1 cellular context compared by ENCODE assay signal in the genomic region with DNA sequence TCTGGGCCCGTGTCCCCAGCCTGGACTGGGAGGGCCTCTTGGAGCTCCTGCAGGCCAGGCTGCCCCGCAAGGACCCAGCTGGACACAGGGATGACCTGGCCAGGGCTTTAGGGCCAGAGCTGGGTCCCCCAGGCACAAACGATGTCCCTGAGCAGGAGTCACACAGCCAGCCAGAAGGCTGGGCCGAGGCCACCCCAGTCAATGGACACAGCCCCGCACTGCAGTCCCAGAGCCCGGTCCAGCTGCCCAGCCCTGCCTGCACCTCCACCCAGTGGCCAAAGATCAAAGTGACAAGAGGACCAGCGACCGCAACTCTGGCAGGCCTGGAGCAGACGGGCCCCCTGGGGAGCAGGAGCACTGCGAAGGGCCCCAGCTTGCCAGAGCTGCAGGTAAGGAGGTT.
TF ChIP-seq lines count a peak whose summit lies in the region.

No MANE protein-coding gene starts in this region.

TF ChIP-seq in HepG2, 621 proteins besides CTCF, POLR2A, EP300 and RAD21 (continues in another document):
- TF ChIP-seq UBTF (CRISPR knock-in tag; IDR thresholded peaks at IDR 0.05) (peak; percentile 81), CREB3 (CRISPR knock-in tag; IDR thresholded peaks at IDR 0.05) (0 out of 2 replicates have a peak, but pooled peaks have one; percentile 74), CBFB (CRISPR knock-in tag; IDR thresholded peaks at IDR 0.05) (peak; percentile 61; the same call in 1 of the 2 replicates), MTA1 (CRISPR knock-in tag; IDR thresholded peaks at IDR 0.05; ENCODE audit: borderline replicate concordance) (0 out of 2 replicates have a peak, but pooled peaks have one; percentile 50), RXRA (CRISPR knock-in tag; IDR thresholded peaks at IDR 0.05) (peak; percentile 61), IKZF4 (CRISPR knock-in tag; IDR thresholded peaks at IDR 0.05; ENCODE audit: borderline replicate concordance, low read depth, not compliant biosample characterization) (no peak), ZNF569 (CRISPR knock-in tag; IDR thresholded peaks at IDR 0.05; ENCODE audit: borderline replicate concordance) (0 out of 2 replicates have a peak, but pooled peaks have one; percentile 34), ZNF232 (CRISPR knock-in tag; IDR thresholded peaks at IDR 0.05; ENCODE audit: borderline replicate concordance) (0 out of 2 replicates have a peak, but pooled peaks have one; percentile 34), ZNF350 (CRISPR knock-in tag; IDR thresholded peaks at IDR 0.05; ENCODE audit: borderline replicate concordance, low read depth) (peak; percentile 66; the same call in 1 of the 2 replicates), ZIK1 (CRISPR knock-in tag; IDR thresholded peaks at IDR 0.05; ENCODE audit: borderline replicate concordance, low read depth) (0 out of 2 replicates have a peak, but pooled peaks have one; percentile 34), ZNF296 (CRISPR knock-in tag; conservative IDR thresholded peaks at IDR 0.05) (peak; percentile 91), GABPB1 (CRISPR knock-in tag; IDR thresholded peaks at IDR 0.05) (peak; percentile 65), SOX13 (IDR thresholded peaks at IDR 0.05) (no peak), SOX13 (CRISPR knock-in tag; conservative IDR thresholded peaks at IDR 0.05 in 1 of 2, IDR thresholded peaks at IDR 0.05 in 1 of 2) (peak in 1 of 2 experiments; percentile 19; a peak in 1 of 4 replicates), RBFOX2 (IDR thresholded peaks at IDR 0.05; ENCODE audit: low read depth, low read length) (peak; percentile 62), ZSCAN30 (CRISPR knock-in tag; IDR thresholded peaks at IDR 0.05) (no peak), ZNF724P (CRISPR knock-in tag; IDR thresholded peaks at IDR 0.05; ENCODE audit: borderline replicate concordance) (no peak), HMGXB4 (CRISPR knock-in tag; IDR thresholded peaks at IDR 0.05; ENCODE audit: borderline replicate concordance in 1 of 2, low read depth in 1 of 2) (peak; percentile 82 to 88), ZFY (CRISPR knock-in tag; IDR thresholded peaks at IDR 0.05) (peak; percentile 80), FOXA3 (CRISPR knock-in tag; IDR thresholded peaks at IDR 0.05) (peak; percentile 43), NFAT5 (CRISPR knock-in tag; IDR thresholded peaks at IDR 0.05) (peak; percentile 51; the same call in 1 of the 2 replicates), TARDBP (CRISPR knock-in tag; IDR thresholded peaks at IDR 0.05) (peak; percentile 67; the same call in 1 of the 2 replicates), ZBTB7B (CRISPR knock-in tag; IDR thresholded peaks at IDR 0.05) (peak; percentile 68; the same call in 1 of the 2 replicates), ZNF558 (CRISPR knock-in tag; IDR thresholded peaks at IDR 0.05; ENCODE audit: borderline replicate concordance) (no peak), ZNF292 (CRISPR knock-in tag; IDR thresholded peaks at IDR 0.05; ENCODE audit: borderline replicate concordance, low read depth) (peak; percentile 81; the same call in 1 of the 2 replicates), HDAC1 (CRISPR knock-in tag; IDR thresholded peaks at IDR 0.05) (0 out of 2 replicates have a peak, but pooled peaks have one; percentile 23), ZNF33B (CRISPR knock-in tag; IDR thresholded peaks at IDR 0.05) (0 out of 2 replicates have a peak, but pooled peaks have one; percentile 37), ZNF766 (CRISPR knock-in tag; IDR thresholded peaks at IDR 0.05; ENCODE audit: borderline replicate concordance) (0 out of 2 replicates have a peak, but pooled peaks have one; percentile 50), HNF4G (IDR thresholded peaks at IDR 0.05; ENCODE audit: borderline replicate concordance, low read depth, low read length) (no peak), HNF4G (CRISPR knock-in tag; IDR thresholded peaks at IDR 0.05; ENCODE audit: borderline replicate concordance, low read depth) (peak; percentile 22; the same call in 1 of the 2 replicates), ZNF761 (CRISPR knock-in tag; conservative IDR thresholded peaks at IDR 0.05) (no peak), MYNN (CRISPR knock-in tag; IDR thresholded peaks at IDR 0.05; ENCODE audit: low read depth) (no peak), ISL2 (CRISPR knock-in tag; IDR thresholded peaks at IDR 0.05) (peak; percentile 47; the same call in 1 of the 2 replicates), RARA (CRISPR knock-in tag; IDR thresholded peaks at IDR 0.05) (0 out of 2 replicates have a peak, but pooled peaks have one; percentile 13), MXI1 (IDR thresholded peaks at IDR 0.05; ENCODE audit: borderline replicate concordance, low read depth, low read length) (peak; percentile 19; the same call in 1 of the 3 replicates)
- TF ChIP-seq, protein P1, sequence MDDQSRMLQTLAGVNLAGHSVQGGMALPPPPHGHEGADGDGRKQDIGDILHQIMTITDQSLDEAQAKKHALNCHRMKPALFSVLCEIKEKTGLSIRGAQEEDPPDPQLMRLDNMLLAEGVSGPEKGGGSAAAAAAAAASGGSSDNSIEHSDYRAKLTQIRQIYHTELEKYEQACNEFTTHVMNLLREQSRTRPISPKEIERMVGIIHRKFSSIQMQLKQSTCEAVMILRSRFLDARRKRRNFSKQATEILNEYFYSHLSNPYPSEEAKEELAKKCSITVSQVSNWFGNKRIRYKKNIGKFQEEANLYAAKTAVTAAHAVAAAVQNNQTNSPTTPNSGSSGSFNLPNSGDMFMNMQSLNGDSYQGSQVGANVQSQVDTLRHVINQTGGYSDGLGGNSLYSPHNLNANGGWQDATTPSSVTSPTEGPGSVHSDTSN (CRISPR knock-in tag; IDR thresholded peaks at IDR 0.05; ENCODE audit: borderline replicate concordance) = peak; percentile 42; the same call in 1 of the 2 replicates
- TF ChIP-seq, protein P2, sequence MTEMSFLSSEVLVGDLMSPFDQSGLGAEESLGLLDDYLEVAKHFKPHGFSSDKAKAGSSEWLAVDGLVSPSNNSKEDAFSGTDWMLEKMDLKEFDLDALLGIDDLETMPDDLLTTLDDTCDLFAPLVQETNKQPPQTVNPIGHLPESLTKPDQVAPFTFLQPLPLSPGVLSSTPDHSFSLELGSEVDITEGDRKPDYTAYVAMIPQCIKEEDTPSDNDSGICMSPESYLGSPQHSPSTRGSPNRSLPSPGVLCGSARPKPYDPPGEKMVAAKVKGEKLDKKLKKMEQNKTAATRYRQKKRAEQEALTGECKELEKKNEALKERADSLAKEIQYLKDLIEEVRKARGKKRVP (CRISPR knock-in tag; IDR thresholded peaks at IDR 0.05) = no peak
- TF ChIP-seq, protein P3, sequence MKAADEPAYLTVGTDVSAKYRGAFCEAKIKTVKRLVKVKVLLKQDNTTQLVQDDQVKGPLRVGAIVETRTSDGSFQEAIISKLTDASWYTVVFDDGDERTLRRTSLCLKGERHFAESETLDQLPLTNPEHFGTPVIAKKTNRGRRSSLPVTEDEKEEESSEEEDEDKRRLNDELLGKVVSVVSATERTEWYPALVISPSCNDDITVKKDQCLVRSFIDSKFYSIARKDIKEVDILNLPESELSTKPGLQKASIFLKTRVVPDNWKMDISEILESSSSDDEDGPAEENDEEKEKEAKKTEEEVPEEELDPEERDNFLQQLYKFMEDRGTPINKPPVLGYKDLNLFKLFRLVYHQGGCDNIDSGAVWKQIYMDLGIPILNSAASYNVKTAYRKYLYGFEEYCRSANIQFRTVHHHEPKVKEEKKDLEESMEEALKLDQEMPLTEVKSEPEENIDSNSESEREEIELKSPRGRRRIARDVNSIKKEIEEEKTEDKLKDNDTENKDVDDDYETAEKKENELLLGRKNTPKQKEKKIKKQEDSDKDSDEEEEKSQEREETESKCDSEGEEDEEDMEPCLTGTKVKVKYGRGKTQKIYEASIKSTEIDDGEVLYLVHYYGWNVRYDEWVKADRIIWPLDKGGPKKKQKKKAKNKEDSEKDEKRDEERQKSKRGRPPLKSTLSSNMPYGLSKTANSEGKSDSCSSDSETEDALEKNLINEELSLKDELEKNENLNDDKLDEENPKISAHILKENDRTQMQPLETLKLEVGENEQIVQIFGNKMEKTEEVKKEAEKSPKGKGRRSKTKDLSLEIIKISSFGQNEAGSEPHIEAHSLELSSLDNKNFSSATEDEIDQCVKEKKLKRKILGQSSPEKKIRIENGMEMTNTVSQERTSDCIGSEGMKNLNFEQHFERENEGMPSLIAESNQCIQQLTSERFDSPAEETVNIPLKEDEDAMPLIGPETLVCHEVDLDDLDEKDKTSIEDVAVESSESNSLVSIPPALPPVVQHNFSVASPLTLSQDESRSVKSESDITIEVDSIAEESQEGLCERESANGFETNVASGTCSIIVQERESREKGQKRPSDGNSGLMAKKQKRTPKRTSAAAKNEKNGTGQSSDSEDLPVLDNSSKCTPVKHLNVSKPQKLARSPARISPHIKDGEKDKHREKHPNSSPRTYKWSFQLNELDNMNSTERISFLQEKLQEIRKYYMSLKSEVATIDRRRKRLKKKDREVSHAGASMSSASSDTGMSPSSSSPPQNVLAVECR (CRISPR knock-in tag; IDR thresholded peaks at IDR 0.05; ENCODE audit: borderline replicate concordance) = no peak
- TF ChIP-seq, protein P4, sequence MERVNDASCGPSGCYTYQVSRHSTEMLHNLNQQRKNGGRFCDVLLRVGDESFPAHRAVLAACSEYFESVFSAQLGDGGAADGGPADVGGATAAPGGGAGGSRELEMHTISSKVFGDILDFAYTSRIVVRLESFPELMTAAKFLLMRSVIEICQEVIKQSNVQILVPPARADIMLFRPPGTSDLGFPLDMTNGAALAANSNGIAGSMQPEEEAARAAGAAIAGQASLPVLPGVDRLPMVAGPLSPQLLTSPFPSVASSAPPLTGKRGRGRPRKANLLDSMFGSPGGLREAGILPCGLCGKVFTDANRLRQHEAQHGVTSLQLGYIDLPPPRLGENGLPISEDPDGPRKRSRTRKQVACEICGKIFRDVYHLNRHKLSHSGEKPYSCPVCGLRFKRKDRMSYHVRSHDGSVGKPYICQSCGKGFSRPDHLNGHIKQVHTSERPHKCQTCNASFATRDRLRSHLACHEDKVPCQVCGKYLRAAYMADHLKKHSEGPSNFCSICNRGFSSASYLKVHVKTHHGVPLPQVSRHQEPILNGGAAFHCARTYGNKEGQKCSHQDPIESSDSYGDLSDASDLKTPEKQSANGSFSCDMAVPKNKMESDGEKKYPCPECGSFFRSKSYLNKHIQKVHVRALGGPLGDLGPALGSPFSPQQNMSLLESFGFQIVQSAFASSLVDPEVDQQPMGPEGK (CRISPR knock-in tag; IDR thresholded peaks at IDR 0.05) = peak; percentile 63
